ENCODE assay signal across 1 cellular context in the genomic region with DNA sequence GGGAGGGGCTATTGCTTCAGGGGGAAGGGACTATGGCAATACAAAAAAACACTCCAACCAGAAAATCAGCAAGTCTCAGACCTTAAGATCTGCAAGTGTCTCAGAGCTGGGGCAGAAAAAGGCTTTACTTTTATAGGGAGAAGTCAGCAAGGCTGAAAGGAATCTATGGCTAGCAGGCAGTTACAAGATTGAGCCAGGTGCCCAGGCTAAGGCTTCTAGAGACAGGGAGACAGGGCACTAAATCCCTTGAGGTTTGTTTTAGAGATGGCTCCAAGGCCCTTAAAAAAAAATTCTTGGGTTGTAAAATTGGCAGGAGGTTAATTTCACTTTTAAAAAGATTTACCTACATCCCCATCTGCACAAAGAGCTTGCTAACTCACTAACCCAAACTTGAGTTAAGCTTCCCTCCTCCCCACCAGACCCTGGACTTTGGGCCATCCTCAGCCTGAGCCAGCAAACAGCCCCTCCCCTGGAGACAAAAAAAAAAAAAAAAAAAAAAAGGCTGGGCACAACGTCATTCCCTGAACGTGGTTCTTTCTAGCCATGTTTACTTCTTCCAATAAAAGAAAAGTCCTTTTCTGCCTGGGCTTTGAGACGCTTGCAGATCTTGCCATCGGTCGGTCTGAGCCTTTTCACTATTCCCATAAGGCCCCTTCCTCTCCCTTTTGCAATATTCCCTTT.
TF ChIP-seq lines count a peak whose summit lies in the region.

No MANE protein-coding gene starts in this region.

TF ChIP-seq in HepG2, 621 proteins besides CTCF, POLR2A, EP300 and RAD21 (continued from another document and continues in another):
- TF ChIP-seq, protein P1, sequence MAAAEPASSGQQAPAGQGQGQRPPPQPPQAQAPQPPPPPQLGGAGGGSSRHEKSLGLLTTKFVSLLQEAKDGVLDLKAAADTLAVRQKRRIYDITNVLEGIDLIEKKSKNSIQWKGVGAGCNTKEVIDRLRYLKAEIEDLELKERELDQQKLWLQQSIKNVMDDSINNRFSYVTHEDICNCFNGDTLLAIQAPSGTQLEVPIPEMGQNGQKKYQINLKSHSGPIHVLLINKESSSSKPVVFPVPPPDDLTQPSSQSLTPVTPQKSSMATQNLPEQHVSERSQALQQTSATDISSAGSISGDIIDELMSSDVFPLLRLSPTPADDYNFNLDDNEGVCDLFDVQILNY (CRISPR knock-in tag; conservative IDR thresholded peaks at IDR 0.05), result no peak
- TF ChIP-seq THAP8 (CRISPR knock-in tag; IDR thresholded peaks at IDR 0.05; ENCODE audit: borderline replicate concordance), result no peak
- no peak for TF ChIP-seq ZSCAN30 (CRISPR knock-in tag; IDR thresholded peaks at IDR 0.05)
- TF ChIP-seq, protein P2, sequence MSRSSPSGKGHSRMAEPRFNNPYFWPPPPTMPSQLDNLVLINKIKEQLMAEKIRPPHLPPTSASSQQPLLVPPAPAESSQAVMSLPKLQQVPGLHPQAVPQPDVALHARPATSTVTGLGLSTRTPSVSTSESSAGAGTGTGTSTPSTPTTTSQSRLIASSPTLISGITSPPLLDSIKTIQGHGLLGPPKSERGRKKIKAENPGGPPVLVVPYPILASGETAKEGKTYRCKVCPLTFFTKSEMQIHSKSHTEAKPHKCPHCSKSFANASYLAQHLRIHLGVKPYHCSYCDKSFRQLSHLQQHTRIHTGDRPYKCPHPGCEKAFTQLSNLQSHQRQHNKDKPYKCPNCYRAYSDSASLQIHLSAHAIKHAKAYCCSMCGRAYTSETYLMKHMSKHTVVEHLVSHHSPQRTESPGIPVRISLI (CRISPR knock-in tag; IDR thresholded peaks at IDR 0.05; ENCODE audit: borderline replicate concordance), result peak; percentile 97
- 0 out of 2 replicates have a peak, but pooled peaks have one; percentile 13 for TF ChIP-seq SALL1 (CRISPR knock-in tag; IDR thresholded peaks at IDR 0.05)
- no peak for TF ChIP-seq PBX2 (CRISPR knock-in tag; IDR thresholded peaks at IDR 0.05)
- no peak for TF ChIP-seq SAFB2 (CRISPR knock-in tag; IDR thresholded peaks at IDR 0.05; ENCODE audit: borderline replicate concordance, low read depth)
- TF ChIP-seq, protein P3, sequence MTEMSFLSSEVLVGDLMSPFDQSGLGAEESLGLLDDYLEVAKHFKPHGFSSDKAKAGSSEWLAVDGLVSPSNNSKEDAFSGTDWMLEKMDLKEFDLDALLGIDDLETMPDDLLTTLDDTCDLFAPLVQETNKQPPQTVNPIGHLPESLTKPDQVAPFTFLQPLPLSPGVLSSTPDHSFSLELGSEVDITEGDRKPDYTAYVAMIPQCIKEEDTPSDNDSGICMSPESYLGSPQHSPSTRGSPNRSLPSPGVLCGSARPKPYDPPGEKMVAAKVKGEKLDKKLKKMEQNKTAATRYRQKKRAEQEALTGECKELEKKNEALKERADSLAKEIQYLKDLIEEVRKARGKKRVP (CRISPR knock-in tag; IDR thresholded peaks at IDR 0.05), result no peak
- TF ChIP-seq NAIF1 (CRISPR knock-in tag; IDR thresholded peaks at IDR 0.05; ENCODE audit: borderline replicate concordance), result no peak
- TF ChIP-seq ZNF44 (CRISPR knock-in tag; IDR thresholded peaks at IDR 0.05), result no peak
- TF ChIP-seq ZBTB10 (CRISPR knock-in tag; IDR thresholded peaks at IDR 0.05; ENCODE audit: borderline replicate concordance), result no peak
- TF ChIP-seq PPARG (CRISPR knock-in tag; conservative IDR thresholded peaks at IDR 0.05), result no peak
- TF ChIP-seq, protein P4, sequence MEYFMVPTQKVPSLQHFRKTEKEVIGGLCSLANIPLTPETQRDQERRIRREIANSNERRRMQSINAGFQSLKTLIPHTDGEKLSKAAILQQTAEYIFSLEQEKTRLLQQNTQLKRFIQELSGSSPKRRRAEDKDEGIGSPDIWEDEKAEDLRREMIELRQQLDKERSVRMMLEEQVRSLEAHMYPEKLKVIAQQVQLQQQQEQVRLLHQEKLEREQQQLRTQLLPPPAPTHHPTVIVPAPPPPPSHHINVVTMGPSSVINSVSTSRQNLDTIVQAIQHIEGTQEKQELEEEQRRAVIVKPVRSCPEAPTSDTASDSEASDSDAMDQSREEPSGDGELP (IDR thresholded peaks at IDR 0.05; ENCODE audit: borderline replicate concordance, low read depth), result no peak
- no peak for TF ChIP-seq TCF12 (IDR thresholded peaks at IDR 0.05)
- TF ChIP-seq TCF12 (CRISPR knock-in tag; IDR thresholded peaks at IDR 0.05), result no peak
- 0 out of 2 replicates have a peak, but pooled peaks have one; percentile 15 for TF ChIP-seq ZNF331 (CRISPR knock-in tag; IDR thresholded peaks at IDR 0.05)
- TF ChIP-seq FLYWCH1 (CRISPR knock-in tag; IDR thresholded peaks at IDR 0.05), result no peak
- no peak for TF ChIP-seq ZNF878 (CRISPR knock-in tag; IDR thresholded peaks at IDR 0.05)
- no peak for TF ChIP-seq ZNF263 (CRISPR knock-in tag; IDR thresholded peaks at IDR 0.05)
- no peak for TF ChIP-seq ZNF703 (CRISPR knock-in tag; IDR thresholded peaks at IDR 0.05; ENCODE audit: borderline replicate concordance)
- TF ChIP-seq LCORL (IDR thresholded peaks at IDR 0.05), result no peak
- peak; percentile 44; the same call in 1 of the 2 replicates for TF ChIP-seq LCORL (CRISPR knock-in tag; IDR thresholded peaks at IDR 0.05)
- TF ChIP-seq CAMTA2 (CRISPR knock-in tag; IDR thresholded peaks at IDR 0.05; ENCODE audit: borderline replicate concordance), result no peak
- TF ChIP-seq GLMP (CRISPR knock-in tag; IDR thresholded peaks at IDR 0.05; ENCODE audit: borderline replicate concordance), result no peak
- 0 out of 2 replicates have a peak, but pooled peaks have one; percentile 17 for TF ChIP-seq KAT8 (CRISPR knock-in tag; IDR thresholded peaks at IDR 0.05)
- no peak for TF ChIP-seq MLXIP (CRISPR knock-in tag; IDR thresholded peaks at IDR 0.05; ENCODE audit: borderline replicate concordance)
- TF ChIP-seq IRF2 (CRISPR knock-in tag; IDR thresholded peaks at IDR 0.05), result no peak
- no peak for TF ChIP-seq ZMYM2 (CRISPR knock-in tag; IDR thresholded peaks at IDR 0.05)
- TF ChIP-seq CREB1 (IDR thresholded peaks at IDR 0.05), result no peak
- peak; percentile 82 for TF ChIP-seq CREB1 (CRISPR knock-in tag; IDR thresholded peaks at IDR 0.05)
- TF ChIP-seq TRIM24 (CRISPR knock-in tag; IDR thresholded peaks at IDR 0.05), result no peak
- TF ChIP-seq ZNF550 (CRISPR knock-in tag; IDR thresholded peaks at IDR 0.05; ENCODE audit: borderline replicate concordance), result no peak
- no peak for TF ChIP-seq TSC22D2 (CRISPR knock-in tag; IDR thresholded peaks at IDR 0.05; ENCODE audit: borderline replicate concordance)
- TF ChIP-seq, protein P5, sequence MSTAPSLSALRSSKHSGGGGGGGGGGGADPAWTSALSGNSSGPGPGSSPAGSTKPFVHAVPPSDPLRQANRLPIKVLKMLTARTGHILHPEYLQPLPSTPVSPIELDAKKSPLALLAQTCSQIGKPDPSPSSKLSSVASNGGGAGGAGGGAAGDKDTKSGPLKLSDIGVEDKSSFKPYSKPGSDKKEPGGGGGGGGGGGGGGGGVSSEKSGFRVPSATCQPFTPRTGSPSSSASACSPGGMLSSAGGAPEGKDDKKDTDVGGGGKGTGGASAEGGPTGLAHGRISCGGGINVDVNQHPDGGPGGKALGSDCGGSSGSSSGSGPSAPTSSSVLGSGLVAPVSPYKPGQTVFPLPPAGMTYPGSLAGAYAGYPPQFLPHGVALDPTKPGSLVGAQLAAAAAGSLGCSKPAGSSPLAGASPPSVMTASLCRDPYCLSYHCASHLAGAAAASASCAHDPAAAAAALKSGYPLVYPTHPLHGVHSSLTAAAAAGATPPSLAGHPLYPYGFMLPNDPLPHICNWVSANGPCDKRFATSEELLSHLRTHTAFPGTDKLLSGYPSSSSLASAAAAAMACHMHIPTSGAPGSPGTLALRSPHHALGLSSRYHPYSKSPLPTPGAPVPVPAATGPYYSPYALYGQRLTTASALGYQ (CRISPR knock-in tag; IDR thresholded peaks at IDR 0.05), result no peak
- no peak for TF ChIP-seq TBX2 (CRISPR knock-in tag; IDR thresholded peaks at IDR 0.05; ENCODE audit: borderline replicate concordance)
- no peak for TF ChIP-seq AGO2 (optimal IDR thresholded peaks at IDR 0.05; ENCODE audit: low read depth, low read length)
- no peak for TF ChIP-seq RFXANK (CRISPR knock-in tag; IDR thresholded peaks at IDR 0.05)
- 0 out of 2 replicates have a peak, but pooled peaks have one; percentile 49 for TF ChIP-seq ZNF605 (CRISPR knock-in tag; IDR thresholded peaks at IDR 0.05)
- TF ChIP-seq RFX5 (IDR thresholded peaks at IDR 0.05; ENCODE audit: low read depth, low read length), result no peak
- no peak for TF ChIP-seq ZFP41 (CRISPR knock-in tag; IDR thresholded peaks at IDR 0.05; ENCODE audit: borderline replicate concordance)
- no peak for TF ChIP-seq CENPBD1 (CRISPR knock-in tag; IDR thresholded peaks at IDR 0.05; ENCODE audit: borderline replicate concordance, low read depth)
- no peak for TF ChIP-seq NBN (conservative IDR thresholded peaks at IDR 0.05)
- no peak for TF ChIP-seq CCDC6 (CRISPR knock-in tag; IDR thresholded peaks at IDR 0.05)
